Comparison of ENCODE assay signal across 8 cellular contexts in genomic region chr17:81514735-81515529, GRCh38. TPM values are rescaled to one million over a fixed set of nuclear protein-coding genes. Genes with fewer than 3 reads are reported as not detected.
DNase-seq lines count a peak whose midpoint lies in the region; ATAC-seq, FAIRE-seq and TF ChIP-seq lines count a peak whose summit lies in the region.

No MANE protein-coding gene starts in this region.

- peak; percentile 92 for FAIRE-seq in GM12892 (lab: Jason Lieb, UNC)

- H3K4me1 ChIP-seq in Peyer's patch: peaks cover 0 to 46% (median 26%) of the 10 kb centered on the region in 4 donors
- peaks cover 39% of the 10 kb centered on the region for H3K4me1 ChIP-seq in testis

- TF ChIP-seq CTCF in Peyer's patch (IDR thresholded peaks at IDR 0.05) (no peak), fibroblast of the aortic adventitia (IDR thresholded peaks at IDR 0.05; ENCODE audit: insufficient read depth, low read length) (no peak), natural killer cell (IDR thresholded peaks at IDR 0.05) (no peak), testis (IDR thresholded peaks at IDR 0.05) (no peak)

- peaks cover 46 to 59% of the 10 kb centered on the region in 2 donors for H3K4me1 Mint-ChIP-seq in natural killer cell

- H3K9me3 Mint-ChIP-seq in natural killer cell: no peaks in the 10 kb centered on the region

- intact Hi-C loops in natural killer cell (cut with micrococcal nuclease) (loop anchor here (5.0 to 10.0 kb wide), 2 partner anchors 90 to 1708 kb away; no protein-coding TSS in a partner anchor), testis (cut with DNase I; ENCODE audit: low total_unique reads) (no loop called here)

- TF ChIP-seq POLR2A in GM12892 (IDR thresholded peaks at IDR 0.05; ENCODE audit: low read depth, low read length) (peak; percentile 76; the same call in 1 of the 2 replicates), Peyer's patch (IDR thresholded peaks at IDR 0.05) (peak; percentile 53 to 62), testis (IDR thresholded peaks at IDR 0.05) (no peak)

- peaks cover 0 to 3% (median 0%) of the 10 kb centered on the region in 4 donors for H3K9me3 ChIP-seq in Peyer's patch
- H3K9me3 ChIP-seq in testis: no peaks in the 10 kb centered on the region

- H3K36me3 Mint-ChIP-seq in natural killer cell: peaks cover 20% of the 10 kb centered on the region

- peak overlapping the region; percentile 71 to 99 (median 90) for H3K4me3 ChIP-seq in Peyer's patch
- H3K4me3 ChIP-seq in fibroblast of the aortic adventitia (ENCODE audit: low read depth, low read length): peak overlapping the region; percentile 76
- H3K4me3 ChIP-seq in testis: peak overlapping the region; percentile 74 to 96

- no peaks in the 10 kb centered on the region for H3K27me3 Mint-ChIP-seq in natural killer cell (ENCODE audit: low read depth in 2 of 2)

- H3K4me3 Mint-ChIP-seq in natural killer cell: peak overlapping the region; percentile 93

- DNase-seq in GM12892 (ENCODE audit: insufficient read length): no peak
- DNase-seq in Peyer's patch: peak; percentile 79 to 93 (median 91)
- peak; percentile 61 for DNase-seq in activated effector memory CD4-positive, alpha-beta T cell treated with Interleukin-2 at 50 U/mL for 16 hours
- peak; percentile 74 for DNase-seq in fibroblast of the aortic adventitia (ENCODE audit: low read depth)
- DNase-seq in natural killer cell: peak; percentile 67
- DNase-seq in testis: peak; percentile 83

- WGBS in testis, 2 donors: 2 to 5% methylated on average over 4 to 16 of the region's 82 CpGs

- no peaks in the 10 kb centered on the region for H3K27me3 ChIP-seq in Peyer's patch
- H3K27me3 ChIP-seq in testis: no peaks in the 10 kb centered on the region

- H3K27ac ChIP-seq in Peyer's patch (peak overlapping the region; percentile 98 to 100 (median 100)), testis (peak overlapping the region; percentile 99 to 100)

- peak overlapping the region; percentile 86 to 91 for H3K27ac Mint-ChIP-seq in natural killer cell

- ATAC-seq in HG03521 (IDR thresholded peaks at IDR 0.05; ENCODE audit: unreplicated experiment): peak; percentile 21
- ATAC-seq in natural killer cell: peak; percentile 39 to 44 (median 39)
- no peak for ATAC-seq in HG02610 (IDR thresholded peaks at IDR 0.05; ENCODE audit: unreplicated experiment)

- H3K36me3 ChIP-seq in Peyer's patch: peaks cover 0 to 23% (median 0%) of the 10 kb centered on the region in 3 donors
- no peaks in the 10 kb centered on the region for H3K36me3 ChIP-seq in testis (ENCODE audit: low read depth, missing control alignments)

RNA-seq across cellular contexts. Expression of gene ACTG1, which starts 2.3 kb away (rescaled TPM):
- polyA plus RNA-seq in GM12892 (2012; ENCODE audit: missing spikeins): 2,092 TPM
- total RNA-seq in Peyer's patch (1,000 to 10,000 TPM; 2,510 to 3,878 (median 3,203) TPM), fibroblast of the aortic adventitia (ENCODE audit: low replicate concordance) (3,211 and 6,650 TPM in 2 replicates), natural killer cell (1,000 to 10,000 TPM; 1,401 to 1,901 (median 1,735) TPM), testis (1,000 to 10,000 TPM; 1,790 to 2,057 TPM)
- 1,571 TPM for polyA plus RNA-seq in testis (ENCODE audit: insufficient read depth, low read depth, low replicate concordance)

RNA-seq across cellular contexts. Expression of gene FSCN2, which starts 13.2 kb away (rescaled TPM):
- 0.87 TPM for polyA plus RNA-seq in GM12892 (2012; ENCODE audit: missing spikeins)
- total RNA-seq in Peyer's patch (1 to 10 TPM; 1.2 to 7.9 (median 5.2) TPM), fibroblast of the aortic adventitia (ENCODE audit: low replicate concordance) (1.3 and 1.8 TPM in 2 replicates), natural killer cell (1 to 10 TPM in 2 of 3 donors, under 1 TPM in 1; 0.26 to 2.6 (median 1.0) TPM), testis (1 to 10 TPM; 3.5 to 4.0 TPM)
- 0.37 TPM for polyA plus RNA-seq in testis (ENCODE audit: insufficient read depth, low read depth, low replicate concordance)

RNA-seq across cellular contexts. Expression of gene FAAP100, which starts 37.2 kb away (rescaled TPM):
- polyA plus RNA-seq in GM12892 (2012; ENCODE audit: missing spikeins): 7.8 TPM
- total RNA-seq in Peyer's patch: 10 to 100 TPM; 38.2 to 66.9 (median 52.2) TPM
- 31.7 and 32.4 TPM in 2 replicates for total RNA-seq in fibroblast of the aortic adventitia (ENCODE audit: low replicate concordance)
- total RNA-seq in natural killer cell: 10 to 100 TPM; 31.8 to 34.5 (median 33.1) TPM
- 10 to 100 TPM; 42.6 to 45.8 TPM for total RNA-seq in testis
- polyA plus RNA-seq in testis (ENCODE audit: insufficient read depth, low read depth, low replicate concordance): 17.6 TPM
